In the genomic region with DNA sequence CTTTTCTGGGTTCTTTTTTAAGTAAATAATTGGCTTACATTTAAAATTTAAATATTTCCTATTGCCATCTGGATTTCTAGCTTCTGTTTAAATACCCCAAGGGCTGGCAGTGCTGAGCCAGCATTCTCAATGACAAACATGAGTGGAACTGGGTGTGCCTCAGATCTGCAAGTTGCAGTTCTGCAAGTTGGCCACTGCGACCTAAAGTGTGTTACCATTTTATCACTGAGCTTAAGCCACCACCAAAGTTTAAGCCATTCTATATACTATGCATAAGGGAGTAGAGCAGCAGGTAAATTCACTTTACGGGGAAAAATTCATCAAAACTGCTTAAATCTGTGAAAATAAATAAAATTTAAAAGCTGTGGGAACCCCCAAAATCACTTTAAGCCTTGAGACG, we compare ENCODE assay signal across 8 cellular contexts. TPM values are rescaled to one million over a fixed set of nuclear protein-coding genes. Genes with fewer than 3 reads are reported as not detected.
DNase-seq lines count a peak whose midpoint lies in the region; ATAC-seq and TF ChIP-seq lines count a peak whose summit lies in the region.
"Not testable (repeated sequence)": the region's sequence is repeated elsewhere in the genome, so short reads cannot be mapped to it uniquely, and the experiment has no call there.

No MANE protein-coding gene starts in this region.

- not testable (repeated sequence) for H3K4me3 Mint-ChIP-seq in T-cell; stimulated activated effector memory CD8-positive, alpha-beta T cell treated with anti-CD3 and anti-CD28 coated beads, Interleukin-12 subunit alpha, Interleukin-12 subunit beta, amount 100 ng/mL, for 72 hours

- 67 to 92% (median 79%) methylated on average over 3 of the region's 3 CpGs for WGBS in heart left ventricle, 4 donors

- POLR2A ChIA-PET in T-cell (lab: Charles Lee) = not testable (repeated sequence)

- not testable (repeated sequence) for H3K27me3 ChIP-seq in heart left ventricle

- CTCF ChIA-PET in T-cell (lab: Charles Lee) = interaction anchor here (0.5 to 0.9 kb wide), 3 partner anchors 32 to 132 kb away, joined by 3 to 4 read pairs (median 4); no protein-coding TSS in a partner anchor

- H3K4me3 ChIP-seq in cardiac fibroblast (replicated peaks in 1 of 2; ENCODE audit: low read depth in 2 of 2, low read length in 2 of 2); heart left ventricle; mucosa of descending colon: not testable (repeated sequence)

- intact Hi-C loops in heart left ventricle (cut with DNase I) = loop anchor here in 2 of 10 donors (2.0 to 5.0 kb wide), 2 partner anchors 38 to 115 kb away; a partner anchor contains a TSS
- intact Hi-C loops in mucosa of descending colon (cut with DNase I, micrococcal nuclease) = not testable (repeated sequence)

- not testable (repeated sequence) for H3K4me1 ChIP-seq in heart left ventricle; mucosa of descending colon (ENCODE audit: low read depth)

- H3K27ac Mint-ChIP-seq in T-cell; stimulated activated effector memory CD8-positive, alpha-beta T cell treated with anti-CD3 and anti-CD28 coated beads, Interleukin-12 subunit alpha, Interleukin-12 subunit beta, amount 100 ng/mL, for 72 hours: not testable (repeated sequence)

- peaks cover 0 to 12% (median 5%) of the 10 kb centered on the region in 3 donors for H3K4me1 Mint-ChIP-seq in T-cell
- H3K4me1 Mint-ChIP-seq in stimulated activated effector memory CD8-positive, alpha-beta T cell treated with anti-CD3 and anti-CD28 coated beads, Interleukin-12 subunit alpha, Interleukin-12 subunit beta, amount 100 ng/mL, for 72 hours = not testable (repeated sequence)

- H3K9me3 Mint-ChIP-seq in T-cell; stimulated activated effector memory CD8-positive, alpha-beta T cell treated with anti-CD3 and anti-CD28 coated beads, Interleukin-12 subunit alpha, Interleukin-12 subunit beta, amount 100 ng/mL, for 72 hours: not testable (repeated sequence)

- peak; percentile 10 to 20 for DNase-seq in AML-193 (lab: John Stamatoyannopoulos, UW)
- peak; percentile 5 for DNase-seq in MV-4-11 (lab: John Stamatoyannopoulos, UW)
- DNase-seq in T-cell = peak in 2 of 34 experiments; percentile 10 to 18
- DNase-seq in cardiac fibroblast (ENCODE audit: low read depth in 2 of 2) = peak in 1 of 2 donors; percentile 29
- DNase-seq in heart left ventricle = peak in 1 of 5 donors; percentile 49
- DNase-seq in mucosa of descending colon; stimulated activated effector memory CD8-positive, alpha-beta T cell treated with anti-CD3 and anti-CD28 coated beads, Interleukin-12 subunit alpha, Interleukin-12 subunit beta, amount 100 ng/mL, for 72 hours (ENCODE audit: low spot score in 2 of 2): not testable (repeated sequence)

- H3K36me3 ChIP-seq in heart left ventricle; mucosa of descending colon (ENCODE audit: low read depth): not testable (repeated sequence)

- peak; percentile 57 for ATAC-seq in GM18502 (IDR thresholded peaks at IDR 0.05; ENCODE audit: poor library complexity, unreplicated experiment)
- ATAC-seq in T-cell (replicated peaks in 1 of 4) = peak in 3 of 4 experiments; percentile 56 to 75 (median 69)
- ATAC-seq in heart left ventricle = peak in 2 of 4 donors; percentile 69 to 79
- peak; percentile 89 for ATAC-seq in mucosa of descending colon
- ATAC-seq in stimulated activated effector memory CD8-positive, alpha-beta T cell treated with anti-CD3 and anti-CD28 coated beads, Interleukin-12 subunit alpha, Interleukin-12 subunit beta, amount 100 ng/mL, for 72 hours = peak; percentile 75

- TF ChIP-seq CTCF in cardiac fibroblast (IDR thresholded peaks at IDR 0.05; ENCODE audit: low read depth, low read length) (peak; percentile 14), heart left ventricle (IDR thresholded peaks at IDR 0.05) (peak in 7 of 12 donors; percentile 12 to 44 (median 26))
- TF ChIP-seq CTCF in mucosa of descending colon (IDR thresholded peaks at IDR 0.05) = not testable (repeated sequence)

- not testable (repeated sequence) for TF ChIP-seq POLR2A in heart left ventricle (IDR thresholded peaks at IDR 0.05)

- not testable (repeated sequence) for H3K27ac ChIP-seq in heart left ventricle

- H3K9me3 ChIP-seq in heart left ventricle, mucosa of descending colon: not testable (repeated sequence)

- not testable (repeated sequence) for H3K27me3 Mint-ChIP-seq in T-cell

- peaks cover 34% of the 10 kb centered on the region for H3K36me3 Mint-ChIP-seq in T-cell
- H3K36me3 Mint-ChIP-seq in stimulated activated effector memory CD8-positive, alpha-beta T cell treated with anti-CD3 and anti-CD28 coated beads, Interleukin-12 subunit alpha, Interleukin-12 subunit beta, amount 100 ng/mL, for 72 hours = not testable (repeated sequence)

RNA-seq across cellular contexts. Expression of a gene that starts 11.5 kb away (rescaled TPM):
- total RNA-seq in T-cell (10 to 100 TPM; 14.0 to 21.9 (median 16.4) TPM), heart left ventricle (10 to 100 TPM; 17.9 to 37.1 (median 27.5) TPM), mucosa of descending colon (10 to 100 TPM; 30.7 to 56.1 (median 45.9) TPM)
- polyA plus RNA-seq in heart left ventricle = 10 to 100 TPM; 22.2 to 65.9 TPM

RNA-seq across cellular contexts. Expression of a gene that starts 23.6 kb away (rescaled TPM):
- total RNA-seq in T-cell = 10 to 100 TPM; 11.1 to 21.4 (median 17.5) TPM
- total RNA-seq in heart left ventricle = 10 to 100 TPM; 20.3 to 48.5 (median 30.3) TPM
- 10 to 100 TPM; 36.2 to 76.3 TPM for polyA plus RNA-seq in heart left ventricle
- total RNA-seq in mucosa of descending colon = 10 to 100 TPM; 35.0 to 41.7 (median 36.8) TPM
